2 cellular contexts compared by ENCODE assay signal in the genomic region with DNA sequence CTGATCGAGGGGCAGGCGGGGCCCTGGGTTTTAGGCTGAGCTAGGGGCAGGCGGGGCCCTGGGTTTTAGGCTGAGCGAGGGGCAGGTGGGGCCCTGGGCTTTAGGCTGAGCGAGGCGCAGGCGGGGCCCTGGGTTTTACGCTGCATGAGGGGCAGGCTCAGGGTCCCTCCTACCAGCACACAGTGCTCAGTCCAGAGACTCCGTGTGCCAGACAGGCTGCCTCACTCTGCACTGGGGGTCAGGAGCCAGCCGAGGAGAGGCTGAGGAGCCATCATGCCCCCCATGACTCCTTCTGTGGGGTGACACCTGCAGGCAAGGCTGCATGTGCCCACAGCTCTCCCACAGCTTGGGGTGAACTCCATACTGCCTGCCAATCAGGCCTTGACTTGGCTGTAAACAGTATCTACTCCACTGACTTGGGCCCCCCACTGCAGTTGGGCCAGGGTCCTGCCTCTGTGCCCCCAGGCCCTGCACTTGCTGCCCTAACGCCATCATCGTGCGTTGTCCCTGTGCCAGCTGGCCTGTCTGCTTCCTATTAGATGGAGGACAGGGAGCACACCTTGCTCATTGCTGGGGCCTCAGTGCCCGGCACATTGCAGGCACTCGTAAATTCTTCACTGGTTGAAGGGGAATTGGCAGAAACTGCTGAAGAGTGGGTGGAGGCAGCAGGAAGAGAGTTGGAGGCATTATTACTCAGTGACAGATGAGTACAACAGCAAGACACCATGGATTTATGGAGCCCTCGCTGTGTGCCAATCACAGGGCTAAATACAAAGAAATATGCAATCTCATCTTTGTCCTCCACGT.
TF ChIP-seq lines count a peak whose summit lies in the region.

No MANE protein-coding gene starts in this region.

TF ChIP-seq in WTC11, 78 proteins besides CTCF, POLR2A, EP300 and RAD21 (continued from another document and continues in another):
- TF ChIP-seq, protein P1, sequence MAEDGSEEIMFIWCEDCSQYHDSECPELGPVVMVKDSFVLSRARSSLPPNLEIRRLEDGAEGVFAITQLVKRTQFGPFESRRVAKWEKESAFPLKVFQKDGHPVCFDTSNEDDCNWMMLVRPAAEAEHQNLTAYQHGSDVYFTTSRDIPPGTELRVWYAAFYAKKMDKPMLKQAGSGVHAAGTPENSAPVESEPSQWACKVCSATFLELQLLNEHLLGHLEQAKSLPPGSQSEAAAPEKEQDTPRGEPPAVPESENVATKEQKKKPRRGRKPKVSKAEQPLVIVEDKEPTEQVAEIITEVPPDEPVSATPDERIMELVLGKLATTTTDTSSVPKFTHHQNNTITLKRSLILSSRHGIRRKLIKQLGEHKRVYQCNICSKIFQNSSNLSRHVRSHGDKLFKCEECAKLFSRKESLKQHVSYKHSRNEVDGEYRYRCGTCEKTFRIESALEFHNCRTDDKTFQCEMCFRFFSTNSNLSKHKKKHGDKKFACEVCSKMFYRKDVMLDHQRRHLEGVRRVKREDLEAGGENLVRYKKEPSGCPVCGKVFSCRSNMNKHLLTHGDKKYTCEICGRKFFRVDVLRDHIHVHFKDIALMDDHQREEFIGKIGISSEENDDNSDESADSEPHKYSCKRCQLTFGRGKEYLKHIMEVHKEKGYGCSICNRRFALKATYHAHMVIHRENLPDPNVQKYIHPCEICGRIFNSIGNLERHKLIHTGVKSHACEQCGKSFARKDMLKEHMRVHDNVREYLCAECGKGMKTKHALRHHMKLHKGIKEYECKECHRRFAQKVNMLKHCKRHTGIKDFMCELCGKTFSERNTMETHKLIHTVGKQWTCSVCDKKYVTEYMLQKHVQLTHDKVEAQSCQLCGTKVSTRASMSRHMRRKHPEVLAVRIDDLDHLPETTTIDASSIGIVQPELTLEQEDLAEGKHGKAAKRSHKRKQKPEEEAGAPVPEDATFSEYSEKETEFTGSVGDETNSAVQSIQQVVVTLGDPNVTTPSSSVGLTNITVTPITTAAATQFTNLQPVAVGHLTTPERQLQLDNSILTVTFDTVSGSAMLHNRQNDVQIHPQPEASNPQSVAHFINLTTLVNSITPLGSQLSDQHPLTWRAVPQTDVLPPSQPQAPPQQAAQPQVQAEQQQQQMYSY (CRISPR knock-in tag; IDR thresholded peaks at IDR 0.05) = no peak
- TF ChIP-seq NR3C1 (CRISPR knock-in tag; conservative IDR thresholded peaks at IDR 0.05; ENCODE audit: low read depth) = no peak
- TF ChIP-seq, protein P2, sequence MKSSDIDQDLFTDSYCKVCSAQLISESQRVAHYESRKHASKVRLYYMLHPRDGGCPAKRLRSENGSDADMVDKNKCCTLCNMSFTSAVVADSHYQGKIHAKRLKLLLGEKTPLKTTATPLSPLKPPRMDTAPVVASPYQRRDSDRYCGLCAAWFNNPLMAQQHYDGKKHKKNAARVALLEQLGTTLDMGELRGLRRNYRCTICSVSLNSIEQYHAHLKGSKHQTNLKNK (CRISPR knock-in tag; IDR thresholded peaks at IDR 0.05) = no peak
- no peak for TF ChIP-seq SMAD3 (CRISPR knock-in tag; IDR thresholded peaks at IDR 0.05; ENCODE audit: borderline replicate concordance)
- TF ChIP-seq ZNF317 (CRISPR knock-in tag; IDR thresholded peaks at IDR 0.05; ENCODE audit: borderline replicate concordance, low read depth) = no peak
- TF ChIP-seq SOX15 (CRISPR knock-in tag; IDR thresholded peaks at IDR 0.05) = no peak
- no peak for TF ChIP-seq OVOL2 (CRISPR knock-in tag; IDR thresholded peaks at IDR 0.05; ENCODE audit: borderline replicate concordance)
- TF ChIP-seq, protein P3, sequence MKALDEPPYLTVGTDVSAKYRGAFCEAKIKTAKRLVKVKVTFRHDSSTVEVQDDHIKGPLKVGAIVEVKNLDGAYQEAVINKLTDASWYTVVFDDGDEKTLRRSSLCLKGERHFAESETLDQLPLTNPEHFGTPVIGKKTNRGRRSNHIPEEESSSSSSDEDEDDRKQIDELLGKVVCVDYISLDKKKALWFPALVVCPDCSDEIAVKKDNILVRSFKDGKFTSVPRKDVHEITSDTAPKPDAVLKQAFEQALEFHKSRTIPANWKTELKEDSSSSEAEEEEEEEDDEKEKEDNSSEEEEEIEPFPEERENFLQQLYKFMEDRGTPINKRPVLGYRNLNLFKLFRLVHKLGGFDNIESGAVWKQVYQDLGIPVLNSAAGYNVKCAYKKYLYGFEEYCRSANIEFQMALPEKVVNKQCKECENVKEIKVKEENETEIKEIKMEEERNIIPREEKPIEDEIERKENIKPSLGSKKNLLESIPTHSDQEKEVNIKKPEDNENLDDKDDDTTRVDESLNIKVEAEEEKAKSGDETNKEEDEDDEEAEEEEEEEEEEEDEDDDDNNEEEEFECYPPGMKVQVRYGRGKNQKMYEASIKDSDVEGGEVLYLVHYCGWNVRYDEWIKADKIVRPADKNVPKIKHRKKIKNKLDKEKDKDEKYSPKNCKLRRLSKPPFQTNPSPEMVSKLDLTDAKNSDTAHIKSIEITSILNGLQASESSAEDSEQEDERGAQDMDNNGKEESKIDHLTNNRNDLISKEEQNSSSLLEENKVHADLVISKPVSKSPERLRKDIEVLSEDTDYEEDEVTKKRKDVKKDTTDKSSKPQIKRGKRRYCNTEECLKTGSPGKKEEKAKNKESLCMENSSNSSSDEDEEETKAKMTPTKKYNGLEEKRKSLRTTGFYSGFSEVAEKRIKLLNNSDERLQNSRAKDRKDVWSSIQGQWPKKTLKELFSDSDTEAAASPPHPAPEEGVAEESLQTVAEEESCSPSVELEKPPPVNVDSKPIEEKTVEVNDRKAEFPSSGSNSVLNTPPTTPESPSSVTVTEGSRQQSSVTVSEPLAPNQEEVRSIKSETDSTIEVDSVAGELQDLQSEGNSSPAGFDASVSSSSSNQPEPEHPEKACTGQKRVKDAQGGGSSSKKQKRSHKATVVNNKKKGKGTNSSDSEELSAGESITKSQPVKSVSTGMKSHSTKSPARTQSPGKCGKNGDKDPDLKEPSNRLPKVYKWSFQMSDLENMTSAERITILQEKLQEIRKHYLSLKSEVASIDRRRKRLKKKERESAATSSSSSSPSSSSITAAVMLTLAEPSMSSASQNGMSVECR (CRISPR knock-in tag; IDR thresholded peaks at IDR 0.05; ENCODE audit: borderline replicate concordance) = no peak
- TF ChIP-seq FOXJ3 (CRISPR knock-in tag; IDR thresholded peaks at IDR 0.05; ENCODE audit: borderline replicate concordance) = no peak
- no peak for TF ChIP-seq ETV6 (CRISPR knock-in tag; IDR thresholded peaks at IDR 0.05)
- no peak for TF ChIP-seq ZNF138 (CRISPR knock-in tag; conservative IDR thresholded peaks at IDR 0.05)

TF ChIP-seq in SK-N-SH, 30 proteins besides CTCF, POLR2A, EP300 and RAD21 (continued from another document):
- TF ChIP-seq, protein P4, sequence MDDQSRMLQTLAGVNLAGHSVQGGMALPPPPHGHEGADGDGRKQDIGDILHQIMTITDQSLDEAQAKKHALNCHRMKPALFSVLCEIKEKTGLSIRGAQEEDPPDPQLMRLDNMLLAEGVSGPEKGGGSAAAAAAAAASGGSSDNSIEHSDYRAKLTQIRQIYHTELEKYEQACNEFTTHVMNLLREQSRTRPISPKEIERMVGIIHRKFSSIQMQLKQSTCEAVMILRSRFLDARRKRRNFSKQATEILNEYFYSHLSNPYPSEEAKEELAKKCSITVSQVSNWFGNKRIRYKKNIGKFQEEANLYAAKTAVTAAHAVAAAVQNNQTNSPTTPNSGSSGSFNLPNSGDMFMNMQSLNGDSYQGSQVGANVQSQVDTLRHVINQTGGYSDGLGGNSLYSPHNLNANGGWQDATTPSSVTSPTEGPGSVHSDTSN (IDR thresholded peaks at IDR 0.05) = no peak
- TF ChIP-seq NRF1 (IDR thresholded peaks at IDR 0.05; ENCODE audit: low read depth, low read length) (no peak), NFIC (IDR thresholded peaks at IDR 0.05; ENCODE audit: borderline replicate concordance) (no peak), YY1 (IDR thresholded peaks at IDR 0.05; ENCODE audit: low read depth) (no peak), MEF2A (IDR thresholded peaks at IDR 0.05; ENCODE audit: borderline replicate concordance, low read depth) (no peak), SMC3 (IDR thresholded peaks at IDR 0.05; ENCODE audit: low read depth, low read length) (no peak), SIN3A (IDR thresholded peaks at IDR 0.05; ENCODE audit: borderline replicate concordance, low read depth, low read length) (no peak), RFX5 (IDR thresholded peaks at IDR 0.05; ENCODE audit: low read length) (no peak)
- TF ChIP-seq, protein P5, sequence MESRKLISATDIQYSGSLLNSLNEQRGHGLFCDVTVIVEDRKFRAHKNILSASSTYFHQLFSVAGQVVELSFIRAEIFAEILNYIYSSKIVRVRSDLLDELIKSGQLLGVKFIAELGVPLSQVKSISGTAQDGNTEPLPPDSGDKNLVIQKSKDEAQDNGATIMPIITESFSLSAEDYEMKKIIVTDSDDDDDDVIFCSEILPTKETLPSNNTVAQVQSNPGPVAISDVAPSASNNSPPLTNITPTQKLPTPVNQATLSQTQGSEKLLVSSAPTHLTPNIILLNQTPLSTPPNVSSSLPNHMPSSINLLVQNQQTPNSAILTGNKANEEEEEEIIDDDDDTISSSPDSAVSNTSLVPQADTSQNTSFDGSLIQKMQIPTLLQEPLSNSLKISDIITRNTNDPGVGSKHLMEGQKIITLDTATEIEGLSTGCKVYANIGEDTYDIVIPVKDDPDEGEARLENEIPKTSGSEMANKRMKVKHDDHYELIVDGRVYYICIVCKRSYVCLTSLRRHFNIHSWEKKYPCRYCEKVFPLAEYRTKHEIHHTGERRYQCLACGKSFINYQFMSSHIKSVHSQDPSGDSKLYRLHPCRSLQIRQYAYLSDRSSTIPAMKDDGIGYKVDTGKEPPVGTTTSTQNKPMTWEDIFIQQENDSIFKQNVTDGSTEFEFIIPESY (IDR thresholded peaks at IDR 0.05; ENCODE audit: borderline replicate concordance, low read depth) = no peak
- TF ChIP-seq, protein P6, sequence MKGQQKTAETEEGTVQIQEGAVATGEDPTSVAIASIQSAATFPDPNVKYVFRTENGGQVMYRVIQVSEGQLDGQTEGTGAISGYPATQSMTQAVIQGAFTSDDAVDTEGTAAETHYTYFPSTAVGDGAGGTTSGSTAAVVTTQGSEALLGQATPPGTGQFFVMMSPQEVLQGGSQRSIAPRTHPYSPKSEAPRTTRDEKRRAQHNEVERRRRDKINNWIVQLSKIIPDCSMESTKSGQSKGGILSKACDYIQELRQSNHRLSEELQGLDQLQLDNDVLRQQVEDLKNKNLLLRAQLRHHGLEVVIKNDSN (IDR thresholded peaks at IDR 0.05; ENCODE audit: borderline replicate concordance, low read depth) = no peak
